Comparison of ENCODE assay signal across 18 cellular contexts in the genomic region with DNA sequence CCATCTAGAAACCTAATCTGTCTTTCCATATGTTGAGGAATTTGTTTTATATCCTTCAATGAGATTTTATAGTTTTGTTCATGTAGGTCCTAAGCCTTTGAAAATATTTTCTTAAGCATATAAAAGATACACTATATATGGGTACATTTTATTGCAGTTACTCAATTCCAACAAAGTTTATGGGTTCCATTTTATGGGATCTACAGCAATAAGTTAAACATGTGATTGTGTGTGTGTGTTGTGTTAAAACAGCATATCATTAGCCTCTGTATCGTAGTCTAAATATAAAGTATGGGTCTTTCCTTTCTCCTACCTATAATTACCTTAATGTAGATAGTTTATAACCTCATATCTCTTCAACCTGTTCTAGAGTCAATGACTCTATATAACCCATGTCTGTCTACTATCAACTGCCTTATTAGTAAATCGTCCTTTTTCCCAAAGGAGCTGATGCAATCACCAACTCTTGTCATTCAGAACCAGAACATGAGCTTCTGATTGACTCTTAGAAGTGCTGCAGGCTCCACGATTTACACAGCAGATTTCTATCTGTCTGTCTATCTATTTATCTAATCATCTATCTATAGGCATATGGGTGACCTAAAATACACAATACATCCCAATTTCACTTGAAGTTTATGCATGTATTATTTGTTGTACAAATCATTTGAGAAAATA.
"Had no signal": no experiment of that assay in that cellular context is flagged by ENCODE, and none has a peak within 500 bp of the region (broad histone marks: within the 10 kb centered on the region; RNA-seq: fewer than 3 reads in every experiment).

No MANE protein-coding gene starts in this region.

- H3K36me3 ChIP-seq: brain microvascular endothelial cell, lower lobe of right lung, ovary, sigmoid colon, thoracic aorta had no signal

- H3K9me3 Mint-ChIP-seq: mesothelial cell of epicardium, neural crest cell had no signal

- H3K9me3 ChIP-seq: lower lobe of right lung, ovary, sigmoid colon, thoracic aorta had no signal

- H3K27ac Mint-ChIP-seq: activated naive CD8-positive, alpha-beta T cell treated with anti-CD3 and anti-CD28 coated beads, Interleukin-2, amount 10 ng/mL, durations not matched to agents 7 days and 5 days; mesothelial cell of epicardium had no signal

- H3K4me3 Mint-ChIP-seq: activated naive CD8-positive, alpha-beta T cell treated with anti-CD3 and anti-CD28 coated beads, Interleukin-2, amount 10 ng/mL, durations not matched to agents 7 days and 5 days; mesothelial cell of epicardium; neural crest cell had no signal

- H3K4me1 ChIP-seq: lower lobe of right lung, sigmoid colon had no signal

- H3K36me3 Mint-ChIP-seq: activated naive CD8-positive, alpha-beta T cell treated with anti-CD3 and anti-CD28 coated beads, Interleukin-2, amount 10 ng/mL, durations not matched to agents 7 days and 5 days; mesothelial cell of epicardium had no signal

- DNase-seq: activated CD4-positive, alpha-beta T cell treated with anti-CD3 and anti-CD28 coated beads for 1 hour; activated CD4-positive, alpha-beta T cell treated with anti-CD3 and anti-CD28 coated beads, Interleukin-2, amount 50 U/mL, for 4 hours; activated naive CD4-positive, alpha-beta T cell; activated naive CD8-positive, alpha-beta T cell treated with anti-CD3 and anti-CD28 coated beads, Interleukin-2, amount 10 ng/mL, durations not matched to agents 7 days and 5 days; activated T-cell treated with anti-CD3 and anti-CD28 coated beads for 4 hours; brain microvascular endothelial cell; effector CD8-positive, alpha-beta T cell; foreskin melanocyte; head of caudate nucleus; kidney glomerular epithelial cell; lower lobe of right lung; ovary; sigmoid colon; stimulated activated CD4-positive, alpha-beta T cell treated with anti-CD3 and anti-CD28 coated beads, Interleukin-2, amount 100 ng/mL, for 24 hours; T1000 had no signal

- H3K4me3 ChIP-seq: lower lobe of right lung, ovary, sigmoid colon, thoracic aorta had no signal

- H3K27ac ChIP-seq: brain microvascular endothelial cell, lower lobe of right lung, ovary, sigmoid colon, thoracic aorta had no signal

- H3K27me3 ChIP-seq: brain microvascular endothelial cell, ovary, sigmoid colon had no signal

- ATAC-seq: lower lobe of right lung had no signal

- H3K4me1 Mint-ChIP-seq: activated naive CD8-positive, alpha-beta T cell treated with anti-CD3 and anti-CD28 coated beads, Interleukin-2, amount 10 ng/mL, durations not matched to agents 7 days and 5 days had no signal
